25 cellular contexts compared by ENCODE assay signal in genomic region chr9:22201256-22201655, GRCh38.
"Had no signal": no experiment of that assay in that cellular context is flagged by ENCODE, and none has a peak within 500 bp of the region (broad histone marks: within the 10 kb centered on the region; RNA-seq: fewer than 3 reads in every experiment).

No MANE protein-coding gene starts in this region.

- H3K4me1 ChIP-seq: pancreas, psoas muscle, right atrium auricular region, stomach, thyroid gland, upper lobe of right lung had no signal

- DNase-seq: activated CD4-positive, alpha-beta T cell treated with anti-CD3 and anti-CD28 coated beads for 4 hours; activated CD4-positive, alpha-beta T cell treated with anti-CD3 and anti-CD28 coated beads, Interleukin-2, amount 50 U/mL, for 4 hours; activated gamma-delta T cell; activated naive CD4-positive, alpha-beta T cell treated with anti-CD3 and anti-CD28 coated beads, Interleukin-2, amount 10 ng/mL, durations not matched to agents 7 days and 5 days; activated naive CD8-positive, alpha-beta T cell treated with anti-CD3 and anti-CD28 coated beads, Interleukin-2, amount 10 ng/mL, durations not matched to agents 7 days and 5 days; amniotic stem cell; dermis blood vessel endothelial cell; effector CD4-positive, alpha-beta T cell; head of caudate nucleus; hippocampal formation; left colon; naive B cell; pancreas; psoas muscle; stimulated activated CD4-positive, alpha-beta T cell treated with anti-CD3 and anti-CD28 coated beads, Interleukin-15, amount 100 ng/mL, for 24 hours; stimulated activated CD4-positive, alpha-beta T cell treated with anti-CD3 and anti-CD28 coated beads, Interleukin-2, amount 100 ng/mL, for 24 hours; stimulated activated naive B cell treated with anti-CD40 and anti-IgM and Interleukin-4, amounts not matched to agents 10 μg/mL and 1 μg/mL and 100 μg/mL, for 72 hours; stomach; T-helper 9 cell; thyroid gland; upper lobe of right lung had no signal

- H3K27ac Mint-ChIP-seq: activated naive CD4-positive, alpha-beta T cell treated with anti-CD3 and anti-CD28 coated beads, Interleukin-2, amount 10 ng/mL, durations not matched to agents 7 days and 5 days; activated naive CD8-positive, alpha-beta T cell treated with anti-CD3 and anti-CD28 coated beads, Interleukin-2, amount 10 ng/mL, durations not matched to agents 7 days and 5 days; mesothelial cell of epicardium; stimulated activated naive B cell treated with anti-CD40 and anti-IgM and Interleukin-4, amounts not matched to agents 10 μg/mL and 1 μg/mL and 100 μg/mL, for 72 hours; T-helper 1 cell treated with Interleukin-12 subunit alpha and Interleukin-12 subunit beta and Interleukin-4 antibody, amounts not matched to agents 30 μg/mL and 1 μg/mL, for 36 hours had no signal

- H3K27ac ChIP-seq: pancreas, psoas muscle, right atrium auricular region, stomach, thyroid gland, upper lobe of right lung, VCaP had no signal

- H3K27me3 Mint-ChIP-seq: naive B cell; stimulated activated naive B cell treated with anti-CD40 and anti-IgM and Interleukin-4, amounts not matched to agents 10 μg/mL and 1 μg/mL and 100 μg/mL, for 72 hours had no signal

- H3K27me3 ChIP-seq: pancreas, right atrium auricular region, thyroid gland, upper lobe of right lung had no signal

- H3K9me3 ChIP-seq: pancreas, psoas muscle, right atrium auricular region, stomach, thyroid gland, upper lobe of right lung had no signal

- H3K4me3 ChIP-seq: pancreas, psoas muscle, right atrium auricular region, stomach, thyroid gland, upper lobe of right lung had no signal

- H3K9me3 Mint-ChIP-seq: activated naive CD4-positive, alpha-beta T cell treated with anti-CD3 and anti-CD28 coated beads, Interleukin-2, amount 10 ng/mL, durations not matched to agents 7 days and 5 days; T-helper 1 cell treated with Interleukin-12 subunit alpha and Interleukin-12 subunit beta and Interleukin-4 antibody, amounts not matched to agents 30 μg/mL and 1 μg/mL, for 36 hours had no signal

- ATAC-seq: left colon; pancreas; psoas muscle; stimulated activated naive B cell treated with anti-CD40 and anti-IgM and Interleukin-4, amounts not matched to agents 10 μg/mL and 1 μg/mL and 100 μg/mL, for 72 hours had no signal

- H3K36me3 Mint-ChIP-seq: activated naive CD4-positive, alpha-beta T cell treated with anti-CD3 and anti-CD28 coated beads, Interleukin-2, amount 10 ng/mL, durations not matched to agents 7 days and 5 days; activated naive CD8-positive, alpha-beta T cell treated with anti-CD3 and anti-CD28 coated beads, Interleukin-2, amount 10 ng/mL, durations not matched to agents 7 days and 5 days; mesothelial cell of epicardium had no signal

- H3K4me3 Mint-ChIP-seq: activated naive CD4-positive, alpha-beta T cell treated with anti-CD3 and anti-CD28 coated beads, Interleukin-2, amount 10 ng/mL, durations not matched to agents 7 days and 5 days; activated naive CD8-positive, alpha-beta T cell treated with anti-CD3 and anti-CD28 coated beads, Interleukin-2, amount 10 ng/mL, durations not matched to agents 7 days and 5 days; mesothelial cell of epicardium; naive B cell; stimulated activated naive B cell treated with anti-CD40 and anti-IgM and Interleukin-4, amounts not matched to agents 10 μg/mL and 1 μg/mL and 100 μg/mL, for 72 hours; T-helper 1 cell treated with Interleukin-12 subunit alpha and Interleukin-12 subunit beta and Interleukin-4 antibody, amounts not matched to agents 30 μg/mL and 1 μg/mL, for 36 hours had no signal

- H3K36me3 ChIP-seq: pancreas, right atrium auricular region, stomach, thyroid gland, upper lobe of right lung had no signal
